In genomic region chr17:39668141-39668924, GRCh38 we compare ENCODE assay signal across 1 cellular context.
TF ChIP-seq lines count a peak whose summit lies in the region.

TSS of gene PNMT (plus strand) at chr17:39668453. CDS start at chr17:39668476, 23 bp downstream.

TF ChIP-seq in HepG2, 621 proteins besides CTCF, POLR2A, EP300 and RAD21 (continued from another document and continues in another):
- TF ChIP-seq ZBTB46 (CRISPR knock-in tag; IDR thresholded peaks at IDR 0.05; ENCODE audit: borderline replicate concordance) (no peak), MEF2D (CRISPR knock-in tag; IDR thresholded peaks at IDR 0.05) (0 out of 2 replicates have a peak, but pooled peaks have one; percentile 42), PAWR (CRISPR knock-in tag; IDR thresholded peaks at IDR 0.05; ENCODE audit: borderline replicate concordance) (no peak), PRDM15 (CRISPR knock-in tag; IDR thresholded peaks at IDR 0.05) (no peak), AHDC1 (CRISPR knock-in tag; IDR thresholded peaks at IDR 0.05; ENCODE audit: borderline replicate concordance) (no peak), ZBTB2 (CRISPR knock-in tag; IDR thresholded peaks at IDR 0.05; ENCODE audit: low read depth) (0 out of 2 replicates have a peak, but pooled peaks have one; percentile 10), ZBTB3 (CRISPR knock-in tag; IDR thresholded peaks at IDR 0.05; ENCODE audit: borderline replicate concordance, low read depth) (no peak), ZNF549 (CRISPR knock-in tag; IDR thresholded peaks at IDR 0.05) (no peak), ZNF572 (CRISPR knock-in tag; IDR thresholded peaks at IDR 0.05) (no peak), REXO4 (CRISPR knock-in tag; IDR thresholded peaks at IDR 0.05; ENCODE audit: borderline replicate concordance) (no peak), ZMYM4 (CRISPR knock-in tag; IDR thresholded peaks at IDR 0.05) (peak; percentile 52; the same call in 1 of the 2 replicates), ZNF605 (CRISPR knock-in tag; IDR thresholded peaks at IDR 0.05) (peak; percentile 80), ZSCAN21 (CRISPR knock-in tag; IDR thresholded peaks at IDR 0.05; ENCODE audit: borderline replicate concordance) (0 out of 2 replicates have a peak, but pooled peaks have one; percentile 47), MXD4 (CRISPR knock-in tag; IDR thresholded peaks at IDR 0.05) (peak; percentile 69; the same call in 1 of the 2 replicates), ZNF646 (CRISPR knock-in tag; IDR thresholded peaks at IDR 0.05) (no peak), ZNF598 (CRISPR knock-in tag; IDR thresholded peaks at IDR 0.05; ENCODE audit: borderline replicate concordance) (0 out of 2 replicates have a peak, but pooled peaks have one; percentile 76), BCL3 (CRISPR knock-in tag; IDR thresholded peaks at IDR 0.05) (peak; percentile 96; the same call in 1 of the 2 replicates), ZNF768 (CRISPR knock-in tag; IDR thresholded peaks at IDR 0.05) (peak; percentile 88; the same call in 1 of the 2 replicates), PTBP1 (IDR thresholded peaks at IDR 0.05; ENCODE audit: low read depth, low read length, poor library complexity, severe bottlenecking) (no peak), SRSF9 (IDR thresholded peaks at IDR 0.05; ENCODE audit: borderline replicate concordance, insufficient read depth, low read depth, low read length, poor library complexity, severe bottlenecking) (no peak), ZSCAN5A (CRISPR knock-in tag; IDR thresholded peaks at IDR 0.05; ENCODE audit: borderline replicate concordance) (no peak), NFKBIZ (CRISPR knock-in tag; IDR thresholded peaks at IDR 0.05) (0 out of 2 replicates have a peak, but pooled peaks have one; percentile 54), ZNF160 (CRISPR knock-in tag; IDR thresholded peaks at IDR 0.05) (no peak), SRY (CRISPR knock-in tag; IDR thresholded peaks at IDR 0.05) (peak; percentile 92), SP140L (CRISPR knock-in tag; IDR thresholded peaks at IDR 0.05; ENCODE audit: borderline replicate concordance) (0 out of 2 replicates have a peak, but pooled peaks have one; percentile 68), ZNF33B (CRISPR knock-in tag; IDR thresholded peaks at IDR 0.05) (peak; percentile 87), ZNF546 (CRISPR knock-in tag; conservative IDR thresholded peaks at IDR 0.05) (peak; percentile 83; the same call in 1 of the 2 replicates), CAMTA2 (CRISPR knock-in tag; IDR thresholded peaks at IDR 0.05; ENCODE audit: borderline replicate concordance) (no peak), ZNF3 (CRISPR knock-in tag; IDR thresholded peaks at IDR 0.05) (no peak), ATF7 (IDR thresholded peaks at IDR 0.05) (no peak), ATF7 (CRISPR knock-in tag; IDR thresholded peaks at IDR 0.05) (no peak), SMC3 (IDR thresholded peaks at IDR 0.05; ENCODE audit: low read length) (peak; percentile 35; the same call in 1 of the 2 replicates), GMEB2 (CRISPR knock-in tag; IDR thresholded peaks at IDR 0.05; ENCODE audit: low read depth) (no peak)
